ENCODE assay signal across 35 cellular contexts in genomic region chr15:50519740-50520425, GRCh38. TPM values are rescaled to one million over a fixed set of nuclear protein-coding genes. Genes with fewer than 3 reads are reported as not detected.
"Had no signal": no experiment of that assay in that cellular context is flagged by ENCODE, and none has a peak within 500 bp of the region (broad histone marks: within the 10 kb centered on the region; RNA-seq: fewer than 3 reads in every experiment).

No MANE protein-coding gene starts in this region.

- H3K4me3 ChIP-seq: body of pancreas, esophagus squamous epithelium, heart left ventricle, lower lobe of right lung, prostate gland, sigmoid colon, suprapubic skin, tibial nerve had no signal

- H3K36me3 ChIP-seq: esophagus squamous epithelium, heart left ventricle, lower lobe of right lung, prostate gland, sigmoid colon, suprapubic skin had no signal

- H3K27ac Mint-ChIP-seq: activated B cell treated with CpG ODN at 0.5 μM for 24 hours; activated CD8-positive, alpha-beta T cell treated with anti-CD3 and anti-CD28 coated beads, Interleukin-2, amount 10 ng/mL, durations not matched to agents 7 days and 5 days; activated naive CD8-positive, alpha-beta T cell; activated T-cell treated with anti-CD3 and anti-CD28 coated beads, Interleukin-2, amount 50 U/mL, for 72 hours; immature natural killer cell; natural killer cell treated with Interleukin-12 subunit alpha and Interleukin-12 subunit beta and Interleukin-15 and Interleukin-18, amount 100 ng/mL, for 72 hours; T-cell; T-helper 2 cell treated with Interferon-gamma antibody and Interleukin-4, amounts not matched to agents 5 μg/mL and 100 μg/mL, for 36 hours had no signal

- H3K9me3 Mint-ChIP-seq: activated T-cell treated with anti-CD3 and anti-CD28 coated beads, Interleukin-2, amount 50 U/mL, for 72 hours; natural killer cell treated with Interleukin-12 subunit alpha and Interleukin-12 subunit beta and Interleukin-15 and Interleukin-18, amount 100 ng/mL, for 72 hours; T-helper 2 cell treated with Interferon-gamma antibody and Interleukin-4, amounts not matched to agents 5 μg/mL and 100 μg/mL, for 36 hours had no signal

- H3K36me3 Mint-ChIP-seq: natural killer cell treated with Interleukin-12 subunit alpha and Interleukin-12 subunit beta and Interleukin-15 and Interleukin-18, amount 100 ng/mL, for 72 hours had no signal

- H3K4me1 Mint-ChIP-seq: activated B cell treated with CpG ODN at 0.5 μM for 24 hours, immature natural killer cell, T-cell had no signal

- H3K9me3 ChIP-seq: body of pancreas, prostate gland, sigmoid colon, suprapubic skin had no signal

- FAIRE-seq: colon, endometrium had no signal

- DNase-seq: activated B cell treated with CpG ODN at 0.5 μM for 24 hours; activated CD8-positive, alpha-beta T cell treated with anti-CD3 and anti-CD28 coated beads, Interleukin-2, amount 10 ng/mL, durations not matched to agents 7 days and 5 days; activated naive CD4-positive, alpha-beta T cell; activated T-cell treated with anti-CD3 and anti-CD28 coated beads for 4 hours; activated T-cell treated with anti-CD3 and anti-CD28 coated beads, Interleukin-2, amount 50 U/mL, for 72 hours; aorta; body of pancreas; dermis blood vessel endothelial cell; effector CD8-positive, alpha-beta T cell; esophagus squamous epithelium; foreskin fibroblast; heart left ventricle; hypothalamus; immature natural killer cell; lower lobe of right lung; mesenchymal stem cell; retina; sigmoid colon; stimulated activated CD4-positive, alpha-beta T cell treated with anti-CD3 and anti-CD28 coated beads, Interleukin-15, amount 100 ng/mL, for 24 hours; stimulated activated CD4-positive, alpha-beta T cell treated with anti-CD3 and anti-CD28 coated beads, Interleukin-2, amount 100 ng/mL, for 24 hours; stimulated activated naive CD4-positive, alpha-beta T cell; T-cell had no signal

- H3K27ac ChIP-seq: body of pancreas, epithelial cell of prostate, esophagus squamous epithelium, heart left ventricle, lower lobe of right lung, prostate gland, sigmoid colon, suprapubic skin, tibial nerve had no signal

- ATAC-seq: activated CD8-positive, alpha-beta T cell treated with anti-CD3 and anti-CD28 coated beads, Interleukin-2, amount 10 ng/mL, durations not matched to agents 7 days and 5 days; activated T-cell treated with anti-CD3 and anti-CD28 coated beads, Interleukin-2, amount 50 U/mL, for 72 hours; body of pancreas; heart left ventricle; left lobe of liver; lower lobe of right lung; natural killer cell treated with Interleukin-12 subunit alpha and Interleukin-12 subunit beta and Interleukin-15 and Interleukin-18, amount 100 ng/mL, for 72 hours; T-cell had no signal

- H3K4me3 Mint-ChIP-seq: activated B cell treated with CpG ODN at 0.5 μM for 24 hours; activated CD8-positive, alpha-beta T cell treated with anti-CD3 and anti-CD28 coated beads, Interleukin-2, amount 10 ng/mL, durations not matched to agents 7 days and 5 days; activated naive CD8-positive, alpha-beta T cell; activated T-cell treated with anti-CD3 and anti-CD28 coated beads, Interleukin-2, amount 50 U/mL, for 72 hours; immature natural killer cell; natural killer cell treated with Interleukin-12 subunit alpha and Interleukin-12 subunit beta and Interleukin-15 and Interleukin-18, amount 100 ng/mL, for 72 hours; T-cell; T-helper 2 cell treated with Interferon-gamma antibody and Interleukin-4, amounts not matched to agents 5 μg/mL and 100 μg/mL, for 36 hours had no signal

- H3K4me1 ChIP-seq: body of pancreas, heart left ventricle, lower lobe of right lung, tibial nerve had no signal

- H3K27me3 Mint-ChIP-seq: activated B cell treated with CpG ODN at 0.5 μM for 24 hours; activated naive CD8-positive, alpha-beta T cell; natural killer cell treated with Interleukin-12 subunit alpha and Interleukin-12 subunit beta and Interleukin-15 and Interleukin-18, amount 100 ng/mL, for 72 hours; T-cell had no signal

- H3K27me3 ChIP-seq: body of pancreas, esophagus squamous epithelium, heart left ventricle, sigmoid colon, suprapubic skin, tibial nerve had no signal

RNA-seq across cellular contexts. Expression of gene USP50, which starts 26.6 kb away (rescaled TPM):
- total RNA-seq: activated CD8-positive, alpha-beta T cell treated with anti-CD3 and anti-CD28 coated beads, Interleukin-2, amount 10 ng/mL, durations not matched to agents 7 days and 5 days; activated T-cell treated with anti-CD3 and anti-CD28 coated beads, Interleukin-2, amount 50 U/mL, for 72 hours; body of pancreas; dermis blood vessel endothelial cell; kidney epithelial cell; lower lobe of right lung; myocyte; natural killer cell treated with Interleukin-12 subunit alpha and Interleukin-12 subunit beta and Interleukin-15 and Interleukin-18, amount 100 ng/mL, for 72 hours; sigmoid colon had no signal
- polyA plus RNA-seq: adipose tissue, aorta, heart left ventricle, immature natural killer cell, sigmoid colon had no signal
